ENCODE assay signal across 19 cellular contexts in the genomic region with DNA sequence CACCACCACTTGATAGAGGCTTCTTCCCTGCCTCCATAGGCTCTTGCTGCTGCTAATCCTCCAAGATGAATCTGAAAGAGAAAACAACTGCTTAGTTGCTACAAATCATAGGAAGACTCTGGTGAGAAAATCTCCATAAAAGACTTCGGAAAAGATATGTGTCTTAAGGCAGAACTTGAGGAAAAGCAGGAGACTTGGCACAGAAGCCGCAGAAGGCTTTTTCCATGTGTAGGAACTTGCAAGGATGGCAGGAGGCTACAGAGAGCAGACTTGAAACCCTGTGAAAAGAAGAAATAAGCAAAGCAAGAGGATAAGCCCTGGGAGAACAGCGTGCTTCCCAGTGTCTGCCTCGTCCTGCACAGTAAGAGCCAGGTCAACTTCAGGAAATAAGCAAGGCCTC.
DNase-seq lines count a peak whose midpoint lies in the region; ATAC-seq, FAIRE-seq and TF ChIP-seq lines count a peak whose summit lies in the region.
"Had no signal": no experiment of that assay in that cellular context is flagged by ENCODE, and none has a peak within 500 bp of the region (broad histone marks: within the 10 kb centered on the region; RNA-seq: fewer than 3 reads in every experiment).

No MANE protein-coding gene starts in this region.

- H3K23ac ChIP-seq in H1 (ENCODE audit: insufficient read length), result no peak overlapping the region

- 0 out of 2 replicates have a peak overlapping the region, but pooled peaks have one; percentile 1 for H2BK20ac ChIP-seq in H1 (ENCODE audit: low read length)

- H3K4me1 ChIP-seq in H1 (replicated peaks in 1 of 4; ENCODE audit: control insufficient read depth in 3 of 4, insufficient read depth in 4 of 4, low read length in 3 of 4), result peaks cover 2 to 10% (median 8%) of the 10 kb centered on the region in 4 experiments; a peak in 5 of 7 replicates
- peaks cover 22% of the 10 kb centered on the region for H3K4me1 ChIP-seq in rectal smooth muscle tissue (ENCODE audit: control insufficient read depth, insufficient read depth, low read length)
- no peaks in the 10 kb centered on the region for H3K4me1 ChIP-seq in transverse colon
- H3K4me1 ChIP-seq: HAP-1 had no signal

- ATAC-seq in GM21381 (IDR thresholded peaks at IDR 0.05; ENCODE audit: unreplicated experiment), result no peak

- TF ChIP-seq POLR2A in H1 (IDR thresholded peaks at IDR 0.05; ENCODE audit: control extremely low read depth in 1 of 2, low read depth in 2 of 2, low read length in 2 of 2), result no peak
- TF ChIP-seq POLR2A in transverse colon (IDR thresholded peaks at IDR 0.05), result no peak

- no peak overlapping the region for H4K5ac ChIP-seq in H1 (ENCODE audit: insufficient read length, low read depth, low read length)

- H3K9ac ChIP-seq in H1 (replicated peaks in 1 of 4; ENCODE audit: extremely low read depth in 1 of 4, low read depth in 3 of 4, low read length in 3 of 4) (no peak overlapping the region), rectal smooth muscle tissue (ENCODE audit: low read length) (no peak overlapping the region)
- H3K9ac ChIP-seq: GM23248 had no signal

- CTCF ChIA-PET in H1 (lab: Charles Lee; ENCODE audit: partially characterized antibody), result interaction anchor here (1.3 kb wide), 1 partner anchor 14 kb away, joined by 5 read pairs; no protein-coding TSS in a partner anchor

- H4K91ac ChIP-seq in H1 (replicated peaks; ENCODE audit: insufficient read length, low read length), result no peak overlapping the region

- no peak overlapping the region for H4K8ac ChIP-seq in H1 (ENCODE audit: extremely low read depth, insufficient read depth, low read length)

- no peaks in the 10 kb centered on the region for H4K20me1 ChIP-seq in H1 (replicated peaks in 1 of 2; ENCODE audit: control insufficient read depth in 1 of 2, insufficient read depth in 2 of 2, low read length in 2 of 2)

- DNase-seq in H1 (ENCODE audit: low read depth in 1 of 2, low spot score in 2 of 2), result no peak
- DNase-seq in transverse colon, result no peak
- DNase-seq in cortex of kidney (lab: John Stamatoyannopoulos, UW), result no peak
- DNase-seq in MV-4-11 (lab: John Stamatoyannopoulos, UW), result no peak
- DNase-seq: C1 segment of cervical spinal cord; Calu3; CD4-positive, alpha-beta memory T cell; COR-L47; DMS53; DMS79 treated with DMSO at 0.1 percent for 48 hours; GF-D8; GM23248; HFFc6 had no signal

- no peak overlapping the region for H2BK12ac ChIP-seq in H1 (ENCODE audit: low read depth, low read length)

- H3K4ac ChIP-seq in H1 (replicated peaks; ENCODE audit: insufficient read length, low read depth, low read length), result no peak overlapping the region

- TF ChIP-seq EP300 in H1 (IDR thresholded peaks at IDR 0.05; ENCODE audit: borderline replicate concordance in 1 of 2, low read depth in 2 of 2, low read length in 2 of 2) (no peak), transverse colon (IDR thresholded peaks at IDR 0.05; ENCODE audit: low read depth) (no peak)

- H3K56ac ChIP-seq in H1 (replicated peaks; ENCODE audit: insufficient read length, low read depth, low read length), result no peak overlapping the region

- H2AFZ ChIP-seq in H1 (ENCODE audit: low read length), result no peak overlapping the region
- H2AFZ ChIP-seq: GM23248 had no signal

- no peak overlapping the region for H2BK120ac ChIP-seq in H1 (replicated peaks; ENCODE audit: low read depth, low read length)

- no peak overlapping the region for H3K4me2 ChIP-seq in H1 (ENCODE audit: insufficient read depth in 1 of 2, low read depth in 2 of 2, low read length in 2 of 2)

- H3K23me2 ChIP-seq in H1 (ENCODE audit: low read depth, low read length), result no peaks in the 10 kb centered on the region; the same call in 1 of the 2 replicates

- H3K27me3 ChIP-seq in H1 (replicated peaks in 1 of 4; ENCODE audit: control insufficient read depth in 3 of 4, extremely low read depth in 1 of 4, insufficient read depth in 3 of 4, low read length in 3 of 4) (no peaks in the 10 kb centered on the region; a peak in 1 of 7 replicates), rectal smooth muscle tissue (ENCODE audit: control insufficient read depth, insufficient read depth, low read length) (no peaks in the 10 kb centered on the region), transverse colon (no peaks in the 10 kb centered on the region)

- no peaks in the 10 kb centered on the region for H3K79me2 ChIP-seq in H1 (ENCODE audit: control insufficient read depth in 1 of 2, insufficient read depth in 2 of 2, low read length in 2 of 2)

- H3K79me1 ChIP-seq in H1 (ENCODE audit: low read depth, low read length), result no peaks in the 10 kb centered on the region

- H3K18ac ChIP-seq in H1 (ENCODE audit: extremely low read depth, low read length), result no peak overlapping the region

- H3K36me3 ChIP-seq in H1 (ENCODE audit: control insufficient read depth in 2 of 4, insufficient read depth in 4 of 4, low read length in 3 of 4) (no peaks in the 10 kb centered on the region), rectal smooth muscle tissue (ENCODE audit: control insufficient read depth, insufficient read depth, low read length) (no peaks in the 10 kb centered on the region), transverse colon (no peaks in the 10 kb centered on the region)
- H3K36me3 ChIP-seq: HAP-1 had no signal

- FAIRE-seq in H1 (lab: Jason Lieb, UNC), result no peak
- FAIRE-seq: GM12891, GM18507, H54 had no signal

- H2AK5ac ChIP-seq in H1 (ENCODE audit: low read depth, low read length), result peak overlapping the region; percentile 70; the same call in 1 of the 2 replicates

- H3K9me3 ChIP-seq in H1 (ENCODE audit: insufficient read depth in 2 of 2, low read depth in 1 of 2, low read length in 1 of 2) (no peaks in the 10 kb centered on the region), transverse colon (no peaks in the 10 kb centered on the region)
- H3K9me3 ChIP-seq: HAP-1 had no signal

- POLR2A ChIA-PET in H1 (lab: Charles Lee; ENCODE audit: partially characterized antibody), result no interaction called here

- H2BK15ac ChIP-seq in H1 (ENCODE audit: low read length), result no peak overlapping the region; the same call in 1 of the 2 replicates

- 94% methylated on average over 4 of the region's 4 CpGs; no CpG with 5 or more reads in 1 of the 2 experiments for WGBS in H1 (ENCODE audit: extremely low coverage in 1 of 2, insufficient coverage in 1 of 2, insufficient read length in 1 of 2, insufficient replicate concordance in 2 of 2, low coverage in 1 of 2, low lambda C conversion rate in 2 of 2, missing lambda C conversion rate in 1 of 2), 2 experiments
- 80 to 81% methylated on average over 2 to 4 of the region's 4 CpGs for WGBS in transverse colon (ENCODE audit: low coverage in 1 of 2), 2 donors

- intact Hi-C loops in transverse colon (cut with DNase I; ENCODE audit: low total_unique reads), result no loop called here

- no peak for TF ChIP-seq RAD21 in H1 (IDR thresholded peaks at IDR 0.05 in 1 of 2, conservative IDR thresholded peaks at IDR 0.05 in 1 of 2; ENCODE audit: low read depth in 2 of 2, low read length in 2 of 2)

- no peak overlapping the region for H3K14ac ChIP-seq in H1 (ENCODE audit: insufficient read length)

- TF ChIP-seq CTCF in H1 (IDR thresholded peaks at IDR 0.05; ENCODE audit: control extremely low read depth in 1 of 3, insufficient read depth in 1 of 3, low read depth in 1 of 3, low read length in 3 of 3) (no peak), transverse colon (IDR thresholded peaks at IDR 0.05) (no peak)

- no peak overlapping the region for H3K4me3 ChIP-seq in H1 (ENCODE audit: extremely low read depth in 1 of 4, insufficient read depth in 2 of 4, low read depth in 3 of 4, low read length in 4 of 4)
- peak overlapping the region; percentile 45 for H3K4me3 ChIP-seq in rectal smooth muscle tissue (ENCODE audit: low read length)
- H3K4me3 ChIP-seq in transverse colon, result no peak overlapping the region
- H3K4me3 ChIP-seq: GM23248, HAP-1 had no signal

- H3K27ac ChIP-seq in H1 (ENCODE audit: low read depth, low read length) (no peak overlapping the region), rectal smooth muscle tissue (ENCODE audit: low read depth, low read length) (peak overlapping the region; percentile 88), transverse colon (peak overlapping the region; percentile 26 to 76 (median 69))
- H3K27ac ChIP-seq: GM23248 had no signal

- in situ Hi-C loops in transverse colon (cut with MboI; ENCODE audit: low pct_ligation_motif_present in 1 of 4, low pct_unique_long_range_greater_than_20kb in 1 of 4, low sequenced_read_pairs in 3 of 4), result no loop called here

- H2BK5ac ChIP-seq in H1 (ENCODE audit: low read depth, low read length), result no peak overlapping the region
